Comparison of ENCODE assay signal across 32 cellular contexts in genomic region chr9:136300866-136301265, GRCh38. TPM values are rescaled to one million over a fixed set of nuclear protein-coding genes. Genes with fewer than 3 reads are reported as not detected.
"Had no signal": no experiment of that assay in that cellular context is flagged by ENCODE, and none has a peak within 500 bp of the region (broad histone marks: within the 10 kb centered on the region; RNA-seq: fewer than 3 reads in every experiment).

No MANE protein-coding gene starts in this region.

- H3K27ac ChIP-seq: neutrophil, pancreas, prostate gland, right lobe of liver, sigmoid colon, stomach, thoracic aorta, thyroid gland, tibial nerve, upper lobe of left lung, vagina had no signal

- H3K9me3 ChIP-seq: neutrophil, pancreas, prostate gland, right lobe of liver, sigmoid colon, stomach, thoracic aorta, thyroid gland, tibial nerve, upper lobe of left lung, vagina had no signal

- H3K4me3 ChIP-seq: pancreas, prostate gland, right lobe of liver, sigmoid colon, stomach, thoracic aorta, thyroid gland, tibial nerve, upper lobe of left lung, vagina had no signal

- H3K27ac Mint-ChIP-seq: natural killer cell treated with Interleukin-12 subunit alpha and Interleukin-12 subunit beta and Interleukin-15 and Interleukin-18, amount 100 ng/mL, for 72 hours; nephron progenitor cell; stimulated activated effector memory CD8-positive, alpha-beta T cell treated with anti-CD3 and anti-CD28 coated beads, Interleukin-12 subunit alpha, Interleukin-12 subunit beta, amount 100 ng/mL, for 72 hours; stimulated activated naive CD8-positive, alpha-beta T cell treated with anti-CD3 and anti-CD28 coated beads, Interleukin-15, Interleukin-2, amounts not matched to agents 100 ng/mL and 50 ng/mL, for 24 hours had no signal

- H3K27me3 Mint-ChIP-seq: natural killer cell treated with Interleukin-12 subunit alpha and Interleukin-12 subunit beta and Interleukin-15 and Interleukin-18, amount 100 ng/mL, for 72 hours; stimulated activated naive B cell treated with anti-CD40 and anti-IgM and Interleukin-4, amounts not matched to agents 10 μg/mL and 1 μg/mL and 100 μg/mL, for 72 hours; stimulated activated naive CD8-positive, alpha-beta T cell treated with anti-CD3 and anti-CD28 coated beads, Interleukin-15, Interleukin-2, amounts not matched to agents 100 ng/mL and 50 ng/mL, for 24 hours had no signal

- H3K4me3 Mint-ChIP-seq: natural killer cell treated with Interleukin-12 subunit alpha and Interleukin-12 subunit beta and Interleukin-15 and Interleukin-18, amount 100 ng/mL, for 72 hours; nephron progenitor cell; neural crest cell; stimulated activated effector memory CD8-positive, alpha-beta T cell treated with anti-CD3 and anti-CD28 coated beads, Interleukin-12 subunit alpha, Interleukin-12 subunit beta, amount 100 ng/mL, for 72 hours; stimulated activated naive B cell treated with anti-CD40 and anti-IgM and Interleukin-4, amounts not matched to agents 10 μg/mL and 1 μg/mL and 100 μg/mL, for 72 hours; stimulated activated naive CD8-positive, alpha-beta T cell treated with anti-CD3 and anti-CD28 coated beads, Interleukin-15, Interleukin-2, amounts not matched to agents 100 ng/mL and 50 ng/mL, for 24 hours had no signal

- H3K36me3 ChIP-seq: neutrophil, pancreas, prostate gland, right lobe of liver, sigmoid colon, stomach, thoracic aorta, thyroid gland, tibial nerve, upper lobe of left lung, vagina had no signal

- DNase-seq: nephron progenitor cell; nucleus accumbens; retina; right lobe of liver; sigmoid colon; small intestine; stimulated activated CD4-positive, alpha-beta T cell treated with anti-CD3 and anti-CD28 coated beads, Interleukin-15, amount 100 ng/mL, for 24 hours; stimulated activated CD4-positive, alpha-beta T cell treated with anti-CD3 and anti-CD28 coated beads, Interleukin-2, amount 100 ng/mL, for 24 hours; stimulated activated CD4-positive, alpha-beta T cell treated with anti-CD3 and anti-CD28 coated beads, Interleukin-2, amount 100 ng/mL, for 48 hours; stimulated activated CD4-positive, alpha-beta T cell treated with anti-CD3 and anti-CD28 coated beads, Interleukin-4, amount 100 ng/mL, for 24 hours; stimulated activated naive B cell treated with anti-CD40 and anti-IgM and Interleukin-4, amounts not matched to agents 10 μg/mL and 1 μg/mL and 100 μg/mL, for 72 hours; stimulated activated naive CD4-positive, alpha-beta T cell treated with Interleukin-2 at 50 U/mL for 16 hours; stomach; thyroid gland; trophoblast cell had no signal

- H3K27me3 ChIP-seq: pancreas, right lobe of liver, thyroid gland, upper lobe of left lung, vagina had no signal

- H3K4me1 ChIP-seq: prostate gland, sigmoid colon, tibial nerve had no signal

- H3K36me3 Mint-ChIP-seq: natural killer cell treated with Interleukin-12 subunit alpha and Interleukin-12 subunit beta and Interleukin-15 and Interleukin-18, amount 100 ng/mL, for 72 hours; stimulated activated effector memory CD8-positive, alpha-beta T cell treated with anti-CD3 and anti-CD28 coated beads, Interleukin-12 subunit alpha, Interleukin-12 subunit beta, amount 100 ng/mL, for 72 hours; stimulated activated naive B cell treated with anti-CD40 and anti-IgM and Interleukin-4, amounts not matched to agents 10 μg/mL and 1 μg/mL and 100 μg/mL, for 72 hours had no signal

- H3K9me3 Mint-ChIP-seq: natural killer cell treated with Interleukin-12 subunit alpha and Interleukin-12 subunit beta and Interleukin-15 and Interleukin-18, amount 100 ng/mL, for 72 hours; nephron progenitor cell; neural crest cell; stimulated activated effector memory CD8-positive, alpha-beta T cell treated with anti-CD3 and anti-CD28 coated beads, Interleukin-12 subunit alpha, Interleukin-12 subunit beta, amount 100 ng/mL, for 72 hours; stimulated activated naive B cell treated with anti-CD40 and anti-IgM and Interleukin-4, amounts not matched to agents 10 μg/mL and 1 μg/mL and 100 μg/mL, for 72 hours; stimulated activated naive CD8-positive, alpha-beta T cell treated with anti-CD3 and anti-CD28 coated beads, Interleukin-15, Interleukin-2, amounts not matched to agents 100 ng/mL and 50 ng/mL, for 24 hours had no signal

- ATAC-seq: natural killer cell treated with Interleukin-12 subunit alpha and Interleukin-12 subunit beta and Interleukin-15 and Interleukin-18, amount 100 ng/mL, for 72 hours; pancreas; right cardiac atrium; right lobe of liver; stimulated activated effector memory CD8-positive, alpha-beta T cell treated with anti-CD3 and anti-CD28 coated beads, Interleukin-12 subunit alpha, Interleukin-12 subunit beta, amount 100 ng/mL, for 72 hours; stimulated activated naive B cell treated with anti-CD40 and anti-IgM and Interleukin-4, amounts not matched to agents 10 μg/mL and 1 μg/mL and 100 μg/mL, for 72 hours had no signal

RNA-seq across cellular contexts. Expression of gene CCDC187, which starts 3.0 kb away (rescaled TPM):
- total RNA-seq: natural killer cell treated with Interleukin-12 subunit alpha and Interleukin-12 subunit beta and Interleukin-15 and Interleukin-18, amount 100 ng/mL, for 72 hours; omental fat pad; osteocyte; posterior vena cava; pulmonary artery endothelial cell; right cardiac atrium; sigmoid colon; subcutaneous adipose tissue; thoracic aorta; vagina had no signal
- polyA plus RNA-seq: right cardiac atrium had no signal
